ENCODE assay signal across 8 cellular contexts in genomic region chr3:195990841-195991174, GRCh38.
DNase-seq lines count a peak whose midpoint lies in the region; ATAC-seq, FAIRE-seq and TF ChIP-seq lines count a peak whose summit lies in the region.
"Not testable (repeated sequence)": the region's sequence is repeated elsewhere in the genome, so short reads cannot be mapped to it uniquely, and the experiment has no call there.

No MANE protein-coding gene starts in this region.

- peaks cover 0 to 18% (median 4%) of the 10 kb centered on the region in 4 donors for H3K4me1 Mint-ChIP-seq in CD4-positive, CD25-positive, alpha-beta regulatory T cell
- not testable (repeated sequence) for H3K4me1 Mint-ChIP-seq in T-helper 17 cell; astrocyte (ENCODE audit: low read depth, unreplicated experiment)

- not testable (repeated sequence) for H3K56ac ChIP-seq in IMR-90 (ENCODE audit: extremely low read depth, insufficient read depth, low read length)

- in situ Hi-C loops in IMR-90 (cut with MboI; ENCODE audit: low sequenced_read_pairs); HepG2 (cut with HindIII; ENCODE audit: extremely low pct_ligation_motif_present, low pct_unique_long_range_greater_than_20kb): not testable (repeated sequence)

- peak overlapping the region; percentile 69 to 86 (median 82) for H3K27ac Mint-ChIP-seq in CD4-positive, CD25-positive, alpha-beta regulatory T cell
- H3K27ac Mint-ChIP-seq in T-helper 17 cell: peak overlapping the region; percentile 76
- not testable (repeated sequence) for H3K27ac Mint-ChIP-seq in astrocyte (ENCODE audit: unreplicated experiment)

- H3K9me3 ChIP-seq in CD4-positive, CD25-positive, alpha-beta regulatory T cell (ENCODE audit: control insufficient read depth in 2 of 2, low read length in 2 of 2); IMR-90 (ENCODE audit: control insufficient read depth, insufficient read depth, low read length); T-helper 17 cell (ENCODE audit: control insufficient read depth, low read length, poor library complexity, severe bottlenecking); astrocyte (ENCODE audit: insufficient read depth, low read depth, low read length); esophagus muscularis mucosa; HepG2 (ENCODE audit: low read length); osteoblast (ENCODE audit: low read depth, low read length); thyroid gland: not testable (repeated sequence)

- H3K4me2 ChIP-seq in IMR-90 (ENCODE audit: low read depth, low read length) (peak overlapping the region; percentile 81), astrocyte (ENCODE audit: low read length) (peak overlapping the region; percentile 85), HepG2 (ENCODE audit: low read depth, low read length) (peak overlapping the region; percentile 67), osteoblast (ENCODE audit: insufficient read depth, low read length) (peak overlapping the region; percentile 83)

- not testable (repeated sequence) for TF ChIP-seq EP300 in esophagus muscularis mucosa (IDR thresholded peaks at IDR 0.05); HepG2 (IDR thresholded peaks at IDR 0.05; ENCODE audit: low read depth in 2 of 2, low read length in 2 of 2); HepG2 (CRISPR knock-in tag; IDR thresholded peaks at IDR 0.05; ENCODE audit: borderline replicate concordance)

- not testable (repeated sequence) for TF ChIP-seq CTCF in IMR-90 (conservative IDR thresholded peaks at IDR 0.05; ENCODE audit: low read depth, low read length); astrocyte (IDR thresholded peaks at IDR 0.05; ENCODE audit: insufficient read depth, low read depth, low read length); esophagus muscularis mucosa (IDR thresholded peaks at IDR 0.05); HepG2 (CRISPR knock-in tag; IDR thresholded peaks at IDR 0.05); osteoblast (IDR thresholded peaks at IDR 0.05; ENCODE audit: extremely low read depth, low read depth, low read length); thyroid gland (IDR thresholded peaks at IDR 0.05)

- H3K27me3 ChIP-seq in CD4-positive, CD25-positive, alpha-beta regulatory T cell (ENCODE audit: control insufficient read depth, insufficient read depth, low read length); IMR-90 (ENCODE audit: control insufficient read depth, insufficient read depth, low read length); astrocyte (ENCODE audit: insufficient read depth, low read length); esophagus muscularis mucosa; HepG2 (ENCODE audit: control insufficient read depth in 1 of 2, insufficient read depth in 2 of 2, low read length in 2 of 2); osteoblast (ENCODE audit: insufficient read depth, low read length); thyroid gland: not testable (repeated sequence)

- H3K23ac ChIP-seq in IMR-90 (ENCODE audit: low read depth, low read length): 0 out of 2 replicates have a peak overlapping the region, but pooled peaks have one; percentile 56

- DNase-seq in CD4-positive, CD25-positive, alpha-beta regulatory T cell; IMR-90; T-helper 17 cell; astrocyte (ENCODE audit: low read depth); esophagus muscularis mucosa (ENCODE audit: extremely low spot score); HepG2 (ENCODE audit: low spot score); osteoblast (ENCODE audit: insufficient read length, low spot score, missing footprints); thyroid gland: not testable (repeated sequence)

- H2BK20ac ChIP-seq in IMR-90 (ENCODE audit: low read depth, low read length): not testable (repeated sequence)

- not testable (repeated sequence) for H3K27me3 Mint-ChIP-seq in CD4-positive, CD25-positive, alpha-beta regulatory T cell; T-helper 17 cell; astrocyte (ENCODE audit: low read depth, unreplicated experiment)

- not testable (repeated sequence) for TF ChIP-seq RAD21 in IMR-90 (IDR thresholded peaks at IDR 0.05; ENCODE audit: low read length); HepG2 (CRISPR knock-in tag; IDR thresholded peaks at IDR 0.05)

- not testable (repeated sequence) for ATAC-seq in CD4-positive, CD25-positive, alpha-beta regulatory T cell (ENCODE audit: low read depth in 2 of 2); IMR-90 (ENCODE audit: low read depth); T-helper 17 cell
- peak; percentile 2 for ATAC-seq in HepG2

- not testable (repeated sequence) for H3K18ac ChIP-seq in IMR-90 (ENCODE audit: low read depth, low read length)

- POLR2A ChIA-PET in IMR-90 (lab: Charles Lee; ENCODE audit: unreplicated experiment); HepG2 (lab: Yijun Ruan, JAX): not testable (repeated sequence)

- no CpG with 5 or more reads among the region's 7 CpGs for WGBS in IMR-90 (ENCODE audit: extremely low coverage in 2 of 2, insufficient read length in 1 of 2), 2 experiments
- 54% methylated on average over 7 of the region's 7 CpGs for WGBS in esophagus muscularis mucosa
- WGBS in HepG2 (ENCODE audit: low lambda C conversion rate): 40% methylated on average over 7 of the region's 7 CpGs
- WGBS in thyroid gland, 2 donors: 60 to 63% methylated on average over 7 of the region's 7 CpGs

- peak overlapping the region; percentile 91; the same call in 1 of the 2 replicates for H3K4ac ChIP-seq in IMR-90 (ENCODE audit: low read depth, low read length)

- H3K9ac ChIP-seq in IMR-90 (ENCODE audit: low read depth, low read length) (peak overlapping the region; percentile 68), astrocyte (ENCODE audit: low read length) (peak overlapping the region; percentile 84), HepG2 (ENCODE audit: insufficient read depth, low read depth, low read length) (peak overlapping the region; percentile 71)

- H3K79me1 ChIP-seq in IMR-90 (ENCODE audit: low read depth in 1 of 2, low read length in 2 of 2): not testable (repeated sequence)

- H3K36me3 ChIP-seq in CD4-positive, CD25-positive, alpha-beta regulatory T cell (ENCODE audit: control insufficient read depth, insufficient read depth, low read length); IMR-90 (ENCODE audit: control insufficient read depth, insufficient read depth, low read length); astrocyte (ENCODE audit: insufficient read depth, low read length); esophagus muscularis mucosa; HepG2 (replicated peaks in 1 of 2; ENCODE audit: control insufficient read depth in 1 of 2, insufficient read depth in 2 of 2, low read length in 2 of 2); osteoblast (ENCODE audit: insufficient read depth, low read length); thyroid gland: not testable (repeated sequence)

- H2AFZ ChIP-seq in IMR-90 (replicated peaks; ENCODE audit: low read length, poor library complexity); HepG2 (ENCODE audit: low read length): not testable (repeated sequence)
- H2AFZ ChIP-seq in astrocyte (ENCODE audit: low read depth, low read length) (peak overlapping the region; percentile 74), osteoblast (ENCODE audit: low read length) (peak overlapping the region; percentile 86)

- intact Hi-C loops in IMR-90 (cut with micrococcal nuclease): loop anchor here (5.0 kb wide), 1 partner anchor 139 kb away; no protein-coding TSS in a partner anchor
- intact Hi-C loops in esophagus muscularis mucosa (cut with DNase I); HepG2 (cut with micrococcal nuclease; ENCODE audit: unreplicated experiment); thyroid gland (cut with DNase I): not testable (repeated sequence)

- H2BK5ac ChIP-seq in IMR-90 (ENCODE audit: low read depth, low read length, poor library complexity, severe bottlenecking): not testable (repeated sequence)

- peak overlapping the region; percentile 70 for H4K5ac ChIP-seq in IMR-90 (ENCODE audit: low read depth, low read length)

- peak overlapping the region; percentile 94 to 97; a peak in 3 of 4 replicates for H4K8ac ChIP-seq in IMR-90 (ENCODE audit: low read depth in 2 of 2, low read length in 2 of 2)

- not testable (repeated sequence) for H2BK15ac ChIP-seq in IMR-90 (ENCODE audit: low read depth, low read length)

- peak overlapping the region; percentile 48 for H3K4me3 ChIP-seq in CD4-positive, CD25-positive, alpha-beta regulatory T cell (ENCODE audit: low read depth, low read length)
- H3K4me3 ChIP-seq in IMR-90 (ENCODE audit: insufficient read depth, low read depth, low read length) (peak overlapping the region; percentile 65), astrocyte (ENCODE audit: insufficient read depth, low read depth, low read length) (peak overlapping the region; percentile 67), esophagus muscularis mucosa (peak overlapping the region; percentile 70 to 79 (median 74)), HepG2 (replicated peaks in 1 of 3; ENCODE audit: insufficient read depth in 1 of 3, low read depth in 2 of 3, low read length in 3 of 3) (peak overlapping the region; percentile 61 to 67 (median 66)), osteoblast (ENCODE audit: insufficient read depth, low read length) (peak overlapping the region; percentile 80), thyroid gland (replicated peaks in 1 of 3) (peak overlapping the region in 2 of 3 donors; percentile 51 to 95)

- dilution Hi-C loops in IMR-90 (cut with HindIII; ENCODE audit: low sequenced_read_pairs, unreplicated experiment): not testable (repeated sequence)

- peak overlapping the region; percentile 82 to 93 (median 89) for H3K4me3 Mint-ChIP-seq in CD4-positive, CD25-positive, alpha-beta regulatory T cell
- H3K4me3 Mint-ChIP-seq in T-helper 17 cell (peak overlapping the region; percentile 88), astrocyte (ENCODE audit: unreplicated experiment) (peak overlapping the region; percentile 70)

- CTCF ChIA-PET in IMR-90 (lab: Yijun Ruan, JAX); HepG2 (lab: Yijun Ruan, JAX; ENCODE audit: low intra/inter-chr PET ratio, low total read pairs): not testable (repeated sequence)

- H3K4me1 ChIP-seq in CD4-positive, CD25-positive, alpha-beta regulatory T cell (ENCODE audit: control insufficient read depth, insufficient read depth, low read length, poor library complexity, severe bottlenecking); IMR-90 (ENCODE audit: control insufficient read depth, insufficient read depth, low read length); astrocyte (ENCODE audit: insufficient read depth, low read length); HepG2 (ENCODE audit: insufficient read depth, low read length); osteoblast (ENCODE audit: insufficient read depth, low read length); thyroid gland: not testable (repeated sequence)
- H3K4me1 ChIP-seq in esophagus muscularis mucosa: peaks cover 0 to 11% (median 8%) of the 10 kb centered on the region in 4 donors

- H3K9me3 Mint-ChIP-seq in CD4-positive, CD25-positive, alpha-beta regulatory T cell; astrocyte (ENCODE audit: unreplicated experiment): not testable (repeated sequence)

- H3K9me1 ChIP-seq in IMR-90 (ENCODE audit: insufficient read depth, low read length): not testable (repeated sequence)

- H3K36me3 Mint-ChIP-seq in CD4-positive, CD25-positive, alpha-beta regulatory T cell; T-helper 17 cell (ENCODE audit: low read depth); astrocyte (ENCODE audit: low read depth, unreplicated experiment): not testable (repeated sequence)

- peak overlapping the region; percentile 94; the same call in 1 of the 2 replicates for H3K14ac ChIP-seq in IMR-90 (replicated peaks; ENCODE audit: low read depth, low read length)

- H4K20me1 ChIP-seq in IMR-90 (ENCODE audit: insufficient read depth, low read length); astrocyte (ENCODE audit: insufficient read depth, low read length); HepG2 (ENCODE audit: insufficient read depth, low read length); osteoblast (ENCODE audit: insufficient read depth, low read length): not testable (repeated sequence)

- not testable (repeated sequence) for FAIRE-seq in astrocyte (lab: Jason Lieb, UNC); HepG2 (lab: Jason Lieb, UNC)

- not testable (repeated sequence) for BruUV-seq in IMR-90 (replicated peaks; lab: Mats Ljungman, UMichigan); HepG2 (replicated peaks; lab: Mats Ljungman, UMichigan)

- H3K79me2 ChIP-seq in astrocyte (ENCODE audit: insufficient read depth, low read length): peaks cover 12% of the 10 kb centered on the region
- H3K79me2 ChIP-seq in HepG2 (ENCODE audit: insufficient read depth, low read length); osteoblast (ENCODE audit: insufficient read depth, low read length): not testable (repeated sequence)

- H2AK5ac ChIP-seq in IMR-90 (ENCODE audit: low read depth, low read length): peak overlapping the region; percentile 67

- peak overlapping the region; percentile 84 for H4K91ac ChIP-seq in IMR-90 (ENCODE audit: insufficient read depth, low read depth, low read length)

- not testable (repeated sequence) for H2BK120ac ChIP-seq in IMR-90 (ENCODE audit: low read depth, low read length)

- peak overlapping the region; percentile 61 for H3K27ac ChIP-seq in CD4-positive, CD25-positive, alpha-beta regulatory T cell (ENCODE audit: insufficient read depth, low read length, poor library complexity, severe bottlenecking)
- H3K27ac ChIP-seq in IMR-90 (ENCODE audit: insufficient read depth, low read length) (peak overlapping the region; percentile 50), esophagus muscularis mucosa (replicated peaks in 1 of 4) (peak overlapping the region; percentile 79 to 88 (median 86)), HepG2 (ENCODE audit: extremely low read length, insufficient read depth, low read length) (peak overlapping the region; percentile 49), thyroid gland (peak overlapping the region in 1 of 3 donors; percentile 85)
- not testable (repeated sequence) for H3K27ac ChIP-seq in astrocyte (ENCODE audit: low read depth, low read length); osteoblast (ENCODE audit: low read depth, low read length)

- H2AK9ac ChIP-seq in IMR-90 (replicated peaks; ENCODE audit: low read depth, low read length, poor library complexity): not testable (repeated sequence)

- TF ChIP-seq POLR2A in IMR-90 (IDR thresholded peaks at IDR 0.05; ENCODE audit: low read depth, low read length); esophagus muscularis mucosa (IDR thresholded peaks at IDR 0.05; ENCODE audit: low read depth); HepG2 (IDR thresholded peaks at IDR 0.05; ENCODE audit: insufficient read depth in 1 of 2, low read depth in 2 of 2, low read length in 2 of 2); thyroid gland (IDR thresholded peaks at IDR 0.05): not testable (repeated sequence)
